ENCODE assay signal across 1 cellular context in the genomic region with DNA sequence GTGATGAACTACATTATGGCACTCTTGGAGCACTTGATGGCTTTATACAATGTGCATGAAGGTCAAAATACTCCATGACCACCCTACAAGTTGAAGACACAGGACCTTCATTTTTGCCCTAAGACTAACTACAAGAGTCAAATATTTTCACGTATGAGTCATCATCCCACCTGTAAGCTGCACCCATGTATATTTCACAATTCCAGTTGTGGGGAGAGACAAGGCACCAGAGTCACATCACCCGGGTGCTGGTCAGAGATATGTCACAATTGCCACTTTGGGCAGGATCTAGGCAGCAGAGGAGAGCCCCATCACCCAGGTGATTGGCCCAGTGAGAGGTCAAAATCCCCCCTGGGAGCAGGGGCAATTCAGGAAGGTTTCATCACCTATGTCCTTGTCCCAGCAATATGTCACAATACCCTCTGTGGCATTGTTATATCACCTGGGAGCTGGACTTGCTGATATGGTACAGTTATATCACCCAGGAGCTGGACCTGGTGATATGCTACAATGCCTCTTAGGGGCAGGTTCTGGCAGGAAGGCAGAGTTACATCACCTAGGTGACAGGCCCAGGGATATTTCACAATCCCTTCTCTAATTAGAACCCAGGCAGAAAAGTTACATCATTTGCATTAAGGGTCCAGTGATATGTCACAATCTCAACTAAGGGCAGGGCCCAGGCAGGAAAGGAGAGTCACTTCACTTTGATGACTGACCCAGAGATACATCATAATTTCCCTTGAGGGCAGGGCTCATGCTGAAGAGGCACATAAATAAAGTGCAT.
A peak's percentile ranks its signal among the peaks of the same experiment; 100 is the strongest.
TF ChIP-seq lines count a peak whose summit lies in the region.

No MANE protein-coding gene starts in this region.

TF ChIP-seq in HepG2, 621 proteins besides CTCF, POLR2A, EP300 and RAD21 (continued from another document):
- TF ChIP-seq, protein P1, sequence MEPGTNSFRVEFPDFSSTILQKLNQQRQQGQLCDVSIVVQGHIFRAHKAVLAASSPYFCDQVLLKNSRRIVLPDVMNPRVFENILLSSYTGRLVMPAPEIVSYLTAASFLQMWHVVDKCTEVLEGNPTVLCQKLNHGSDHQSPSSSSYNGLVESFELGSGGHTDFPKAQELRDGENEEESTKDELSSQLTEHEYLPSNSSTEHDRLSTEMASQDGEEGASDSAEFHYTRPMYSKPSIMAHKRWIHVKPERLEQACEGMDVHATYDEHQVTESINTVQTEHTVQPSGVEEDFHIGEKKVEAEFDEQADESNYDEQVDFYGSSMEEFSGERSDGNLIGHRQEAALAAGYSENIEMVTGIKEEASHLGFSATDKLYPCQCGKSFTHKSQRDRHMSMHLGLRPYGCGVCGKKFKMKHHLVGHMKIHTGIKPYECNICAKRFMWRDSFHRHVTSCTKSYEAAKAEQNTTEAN (CRISPR knock-in tag; conservative IDR thresholded peaks at IDR 0.05), result no peak
- TF ChIP-seq CREB1 (IDR thresholded peaks at IDR 0.05) (peak; percentile 1; the same call in 1 of the 2 replicates), CREB1 (CRISPR knock-in tag; IDR thresholded peaks at IDR 0.05) (no peak), CEBPB (IDR thresholded peaks at IDR 0.05; ENCODE audit: borderline replicate concordance, low read depth, low read length) (peak; percentile 73; the same call in 1 of the 2 replicates)
TF ChIP-seq in HepG2: peak in this region for 2.
